Comparison of ENCODE assay signal across 26 cellular contexts in the genomic region with DNA sequence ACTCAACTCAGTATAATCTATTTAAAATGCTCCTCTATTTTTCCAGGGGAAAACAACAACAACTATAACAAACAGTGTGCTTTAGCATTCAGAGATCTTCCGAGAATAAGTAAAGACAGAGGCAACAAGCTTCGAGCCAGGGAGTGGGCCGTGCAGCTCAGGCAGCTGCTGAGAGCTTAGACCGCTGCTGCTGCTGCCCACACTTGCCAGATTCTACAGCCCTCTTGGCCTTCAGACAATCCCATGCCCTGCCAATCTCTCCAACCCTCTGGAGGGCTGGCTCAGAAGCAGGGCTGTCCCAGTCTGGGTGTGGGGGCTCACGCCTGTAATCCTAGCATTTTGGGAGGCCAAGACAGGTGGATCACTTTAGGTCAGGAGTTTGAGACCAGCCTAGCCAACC. TPM values are rescaled to one million over a fixed set of nuclear protein-coding genes. Genes with fewer than 3 reads are reported as not detected.
DNase-seq lines count a peak whose midpoint lies in the region; ATAC-seq and TF ChIP-seq lines count a peak whose summit lies in the region.
"Had no signal": no experiment of that assay in that cellular context is flagged by ENCODE, and none has a peak within 500 bp of the region (broad histone marks: within the 10 kb centered on the region; RNA-seq: fewer than 3 reads in every experiment).

No MANE protein-coding gene starts in this region.

- peaks cover 18% of the 10 kb centered on the region for H3K27me3 Mint-ChIP-seq in dendritic cell treated with granulocyte-macrophage colony-stimulating factor and Interleukin-4, amounts not matched to agents 40 ng/mL and 50 ng/mL, for 4 days
- H3K27me3 Mint-ChIP-seq in neural progenitor cell (ENCODE audit: insufficient read depth, low read depth): peaks cover 2% of the 10 kb centered on the region
- peaks cover 0 to 10% (median 0%) of the 10 kb centered on the region in 5 donors for H3K27me3 Mint-ChIP-seq in naive thymus-derived CD4-positive, alpha-beta T cell

- H3K9ac ChIP-seq in BLaER1 treated with 17β-estradiol and CSF1 and Interleukin-3, amounts not matched to agents 10 nM and 100 nM: peak overlapping the region in 6 of 11 experiments; percentile 16 to 53 (median 46); a peak in 8 of 22 replicates
- no peak overlapping the region for H3K9ac ChIP-seq in neural progenitor cell

- CTCF ChIA-PET in naive thymus-derived CD4-positive, alpha-beta T cell (lab: Charles Lee): no interaction called here

- peak overlapping the region; percentile 21 for H3K27ac Mint-ChIP-seq in dendritic cell treated with granulocyte-macrophage colony-stimulating factor and Interleukin-4, amounts not matched to agents 40 ng/mL and 50 ng/mL, for 4 days
- peak overlapping the region; percentile 1 for H3K27ac Mint-ChIP-seq in neural progenitor cell
- H3K27ac Mint-ChIP-seq in naive thymus-derived CD4-positive, alpha-beta T cell: no peak overlapping the region

- H3K36me3 Mint-ChIP-seq in dendritic cell treated with granulocyte-macrophage colony-stimulating factor and Interleukin-4, amounts not matched to agents 40 ng/mL and 50 ng/mL, for 4 days (ENCODE audit: low read depth): no peaks in the 10 kb centered on the region
- no peaks in the 10 kb centered on the region for H3K36me3 Mint-ChIP-seq in neural progenitor cell
- peaks cover 0 to 20% (median 0%) of the 10 kb centered on the region in 5 donors for H3K36me3 Mint-ChIP-seq in naive thymus-derived CD4-positive, alpha-beta T cell
- H3K36me3 Mint-ChIP-seq: CD14-positive monocyte had no signal

- H3K36me3 ChIP-seq in BLaER1 treated with 17β-estradiol and CSF1 and Interleukin-3, amounts not matched to agents 10 nM and 100 nM: peaks cover 0 to under 1% (median 0%) of the 10 kb centered on the region in 11 experiments; a peak in 1 of 22 replicates
- H3K36me3 ChIP-seq in neural progenitor cell: no peaks in the 10 kb centered on the region
- H3K36me3 ChIP-seq in naive thymus-derived CD4-positive, alpha-beta T cell (ENCODE audit: control insufficient read depth in 2 of 3, insufficient read depth in 3 of 3, low read length in 3 of 3): no peaks in the 10 kb centered on the region
- H3K36me3 ChIP-seq: SJSA1 had no signal

- TF ChIP-seq CTCF in neural progenitor cell (IDR thresholded peaks at IDR 0.05): no peak
- no peak for TF ChIP-seq CTCF in GM13976 (IDR thresholded peaks at IDR 0.05; ENCODE audit: borderline replicate concordance, control extremely low read depth, extremely low read depth, insufficient read depth, missing control alignments)

- H2AFZ ChIP-seq in neural progenitor cell (replicated peaks): no peak overlapping the region

- H3K9me3 Mint-ChIP-seq in dendritic cell treated with granulocyte-macrophage colony-stimulating factor and Interleukin-4, amounts not matched to agents 40 ng/mL and 50 ng/mL, for 4 days: peaks cover 8% of the 10 kb centered on the region
- H3K9me3 Mint-ChIP-seq in neural progenitor cell: peaks cover 5% of the 10 kb centered on the region
- H3K9me3 Mint-ChIP-seq in naive thymus-derived CD4-positive, alpha-beta T cell: peaks cover 0 to 18% (median 1%) of the 10 kb centered on the region in 11 donors

- H3K4me3 Mint-ChIP-seq in dendritic cell treated with granulocyte-macrophage colony-stimulating factor and Interleukin-4, amounts not matched to agents 40 ng/mL and 50 ng/mL, for 4 days: no peak overlapping the region
- no peak overlapping the region for H3K4me3 Mint-ChIP-seq in neural progenitor cell
- H3K4me3 Mint-ChIP-seq in naive thymus-derived CD4-positive, alpha-beta T cell: no peak overlapping the region
- H3K4me3 Mint-ChIP-seq: CD8-positive, alpha-beta memory T cell had no signal

- peaks cover 13 to 24% (median 21%) of the 10 kb centered on the region in 10 experiments for H3K4me1 ChIP-seq in BLaER1 treated with 17β-estradiol and CSF1 and Interleukin-3, amounts not matched to agents 10 nM and 100 nM
- no peaks in the 10 kb centered on the region for H3K4me1 ChIP-seq in neural progenitor cell
- H3K4me1 ChIP-seq in naive thymus-derived CD4-positive, alpha-beta T cell (ENCODE audit: control insufficient read depth in 2 of 2, insufficient read depth in 2 of 2, low read length in 2 of 2): no peaks in the 10 kb centered on the region
- H3K4me1 ChIP-seq: A549, SJSA1 had no signal

- intact Hi-C loops in dendritic cell treated with granulocyte-macrophage colony-stimulating factor and Interleukin-4, amounts not matched to agents 40 ng/mL and 50 ng/mL, for 4 days (cut with micrococcal nuclease): loop anchor here (5.0 kb wide), 1 partner anchor 43 kb away; no protein-coding TSS in a partner anchor
- intact Hi-C loops in left ventricle myocardium superior (cut with micrococcal nuclease): no loop called here
- intact Hi-C loops in naive thymus-derived CD4-positive, alpha-beta T cell (cut with micrococcal nuclease): no loop called here

- H3K27ac ChIP-seq in BLaER1 treated with 17β-estradiol and CSF1 and Interleukin-3, amounts not matched to agents 10 nM and 100 nM: peak overlapping the region in 9 of 11 experiments; percentile 8 to 58 (median 29); a peak in 12 of 22 replicates
- no peak overlapping the region for H3K27ac ChIP-seq in neural progenitor cell
- no peak overlapping the region for H3K27ac ChIP-seq in naive thymus-derived CD4-positive, alpha-beta T cell (ENCODE audit: low read depth, low read length)
- H3K27ac ChIP-seq: A549, HL-60, SJSA1 had no signal

- H3K27me3 ChIP-seq in BLaER1 treated with 17β-estradiol and CSF1 and Interleukin-3, amounts not matched to agents 10 nM and 100 nM: no peaks in the 10 kb centered on the region
- H3K27me3 ChIP-seq in neural progenitor cell: no peaks in the 10 kb centered on the region
- H3K27me3 ChIP-seq in naive thymus-derived CD4-positive, alpha-beta T cell (ENCODE audit: control insufficient read depth in 2 of 2, insufficient read depth in 2 of 2, low read length in 2 of 2): peaks cover 0 to 2% of the 10 kb centered on the region in 2 donors
- H3K27me3 ChIP-seq: SJSA1 had no signal

- peak overlapping the region; percentile 35 to 72 (median 61) for H3K4me2 ChIP-seq in BLaER1 treated with 17β-estradiol and CSF1 and Interleukin-3, amounts not matched to agents 10 nM and 100 nM
- no peak overlapping the region for H3K4me2 ChIP-seq in neural progenitor cell
- H3K4me2 ChIP-seq: A549 had no signal

- H3F3A ChIP-seq in neural progenitor cell (ENCODE audit: low read depth): no peaks in the 10 kb centered on the region

- DNase-seq in left ventricle myocardium superior (no peak), neural progenitor cell (ENCODE audit: low spot score) (no peak), GM13976 (ENCODE audit: low spot score) (no peak), NCI-H69 (lab: John Stamatoyannopoulos, UW) (no peak)
- DNase-seq in stimulated activated naive CD8-positive, alpha-beta T cell treated with anti-CD3 and anti-CD28 coated beads, Interleukin-15, Interleukin-2, amounts not matched to agents 100 U/mL and 50 U/mL, for 24 hours: no peak
- no peak for DNase-seq in naive thymus-derived CD4-positive, alpha-beta T cell
- DNase-seq: AML-193; CD8-positive, alpha-beta memory T cell; DMS 273 treated with DMSO at 0.1 percent for 48 hours; DMS79; EL; NCI-H1092; NCI-H1417 treated with DMSO at 0.1 percent for 48 hours; NCI-H1694 treated with DMSO at 0.1 percent for 48 hours; NCI-H2081; NCI-H2171; NCI-H524; NCI-H774; PC-3 had no signal

- POLR2A ChIA-PET in naive thymus-derived CD4-positive, alpha-beta T cell (lab: Charles Lee): no interaction called here

- peaks cover 5 to 17% (median 8%) of the 10 kb centered on the region in 11 experiments; a peak in 21 of 22 replicates for H3K9me3 ChIP-seq in BLaER1 treated with 17β-estradiol and CSF1 and Interleukin-3, amounts not matched to agents 10 nM and 100 nM (replicated peaks in 1 of 11)
- H3K9me3 ChIP-seq in neural progenitor cell (ENCODE audit: low read depth): no peaks in the 10 kb centered on the region
- H3K9me3 ChIP-seq in naive thymus-derived CD4-positive, alpha-beta T cell (ENCODE audit: control insufficient read depth in 2 of 3, low read length in 3 of 3): no peaks in the 10 kb centered on the region
- H3K9me3 ChIP-seq: A549, SJSA1 had no signal

- H4K20me1 ChIP-seq in BLaER1 treated with 17β-estradiol and CSF1 and Interleukin-3, amounts not matched to agents 10 nM and 100 nM: no peaks in the 10 kb centered on the region
- no peaks in the 10 kb centered on the region for H4K20me1 ChIP-seq in neural progenitor cell (ENCODE audit: low read depth)

- peaks cover 37% of the 10 kb centered on the region for H3K4me1 Mint-ChIP-seq in dendritic cell treated with granulocyte-macrophage colony-stimulating factor and Interleukin-4, amounts not matched to agents 40 ng/mL and 50 ng/mL, for 4 days (ENCODE audit: low read depth)
- peaks cover 9% of the 10 kb centered on the region for H3K4me1 Mint-ChIP-seq in neural progenitor cell
- peaks cover 0 to 4% (median 0%) of the 10 kb centered on the region in 7 donors for H3K4me1 Mint-ChIP-seq in naive thymus-derived CD4-positive, alpha-beta T cell
- H3K4me1 Mint-ChIP-seq: CD8-positive, alpha-beta memory T cell had no signal

- H3K79me2 ChIP-seq in neural progenitor cell (ENCODE audit: low read depth): no peaks in the 10 kb centered on the region

- ATAC-seq in left ventricle myocardium superior: peak; percentile 60
- no peak for ATAC-seq in stimulated activated naive CD8-positive, alpha-beta T cell treated with anti-CD3 and anti-CD28 coated beads, Interleukin-15, Interleukin-2, amounts not matched to agents 100 U/mL and 50 U/mL, for 24 hours
- ATAC-seq in naive thymus-derived CD4-positive, alpha-beta T cell: no peak
- ATAC-seq: A549, GM12878, PC-3 had no signal

- no peak overlapping the region for H3K4me3 ChIP-seq in BLaER1 treated with 17β-estradiol and CSF1 and Interleukin-3, amounts not matched to agents 10 nM and 100 nM
- no peak overlapping the region for H3K4me3 ChIP-seq in neural progenitor cell
- H3K4me3 ChIP-seq in naive thymus-derived CD4-positive, alpha-beta T cell (ENCODE audit: low read length): no peak overlapping the region
- H3K4me3 ChIP-seq: A549, GM12878, SJSA1 had no signal

- in situ Hi-C loops in GM13976 (cut with MboI; ENCODE audit: low sequenced_read_pairs, unreplicated experiment): no loop called here

RNA-seq across cellular contexts. Expression of a gene that starts 23.4 kb away (rescaled TPM):
- total RNA-seq in left ventricle myocardium superior (21.1 TPM), neural progenitor cell (ENCODE audit: low replicate concordance) (4.8 and 5.0 TPM in 2 replicates)
- total RNA-seq in naive thymus-derived CD4-positive, alpha-beta T cell: 10 to 100 TPM; 24.9 to 52.3 (median 34.7) TPM
- 10 to 100 TPM; 16.8 to 22.1 TPM for polyA plus RNA-seq in naive thymus-derived CD4-positive, alpha-beta T cell

Comparison
In these comparisons a context has a peak if more than half of its experiments do, and no peak if none do; other contexts are left out.
1. H3K27ac ChIP-seq: peak in BLaER1 treated with 17β-estradiol and CSF1 and Interleukin-3, amounts not matched to agents 10 nM and 100 nM (9 of 11); none in neural progenitor cell (single experiment) and naive thymus-derived CD4-positive, alpha-beta T cell (single experiment).
2. H3K27ac Mint-ChIP-seq: peak in dendritic cell treated with granulocyte-macrophage colony-stimulating factor and Interleukin-4, amounts not matched to agents 40 ng/mL and 50 ng/mL, for 4 days (single experiment) and neural progenitor cell (single experiment); none in naive thymus-derived CD4-positive, alpha-beta T cell (0 of 9).